Comparison of ENCODE assay signal across 27 cellular contexts in genomic region chr2:150806336-150806735, GRCh38.
DNase-seq lines count a peak whose midpoint lies in the region; ATAC-seq, FAIRE-seq and TF ChIP-seq lines count a peak whose summit lies in the region.
"Had no signal": no experiment of that assay in that cellular context is flagged by ENCODE, and none has a peak within 500 bp of the region (broad histone marks: within the 10 kb centered on the region; RNA-seq: fewer than 3 reads in every experiment).

No MANE protein-coding gene starts in this region.

- H3K79me1 ChIP-seq in mesenchymal stem cell (replicated peaks; ENCODE audit: low read length, poor library complexity, severe bottlenecking) = no peaks in the 10 kb centered on the region

- DNase-seq in HepG2 (ENCODE audit: low spot score) (no peak), choroid plexus epithelial cell (ENCODE audit: low read depth) (peak; percentile 41), mesenchymal stem cell (peak; percentile 49), NCI-H774 (lab: John Stamatoyannopoulos, UW) (no peak), DMS114 treated with DMSO at 0.1 percent for 48 hours (lab: John Stamatoyannopoulos, UW; ENCODE audit: unreplicated experiment) (no peak), EL (no peak)
- no peak for DNase-seq in activated effector memory CD4-positive, alpha-beta T cell treated with Interleukin-2 at 50 U/mL for 16 hours
- DNase-seq: activated CD4-positive, alpha-beta T cell treated with anti-CD3 and anti-CD28 coated beads, Interleukin-2, amount 10 ng/mL, durations not matched to agents 7 days and 5 days; activated naive CD4-positive, alpha-beta T cell; activated T-cell treated with anti-CD3 and anti-CD28 coated beads, Interleukin-2, amount 50 U/mL, for 48 hours; BE2C; CD8-positive, alpha-beta memory T cell; DMS153; GDM1; left colon; naive thymus-derived CD4-positive, alpha-beta T cell; NCI-H1092 treated with DMSO at 0.1 percent for 48 hours; NCI-H526; nucleus accumbens; SIG-M5; stimulated activated CD4-positive, alpha-beta T cell treated with anti-CD3 and anti-CD28 coated beads, Interleukin-2, amount 100 ng/mL, for 24 hours; T1000; transverse colon; WERI-Rb-1 had no signal

- 53% methylated on average over 4 of the region's 4 CpGs for WGBS in liver
- WGBS in HepG2 (ENCODE audit: low lambda C conversion rate) = 4% methylated on average over 4 of the region's 4 CpGs
- 45% methylated on average over 4 of the region's 4 CpGs for WGBS in mesenchymal stem cell

- H3K27ac ChIP-seq in liver (ENCODE audit: low read depth in 1 of 2, low read length in 2 of 2) (no peak overlapping the region), HepG2 (ENCODE audit: extremely low read length, insufficient read depth, low read length) (no peak overlapping the region), mesenchymal stem cell (ENCODE audit: low read length, poor library complexity, severe bottlenecking) (no peak overlapping the region)
- H3K27ac ChIP-seq: transverse colon, WERI-Rb-1 had no signal

- H3K14ac ChIP-seq in mesenchymal stem cell (ENCODE audit: low read length in 2 of 2) = no peak overlapping the region

- H3K9ac ChIP-seq in liver (ENCODE audit: low read depth in 1 of 2, low read length in 2 of 2) (no peak overlapping the region), HepG2 (ENCODE audit: insufficient read depth, low read depth, low read length) (no peak overlapping the region), mesenchymal stem cell (ENCODE audit: low read length) (no peak overlapping the region)

- TF ChIP-seq RAD21 in liver (IDR thresholded peaks at IDR 0.05) (no peak), HepG2 (CRISPR knock-in tag; IDR thresholded peaks at IDR 0.05) (no peak)

- no peaks in the 10 kb centered on the region for H3K9me3 ChIP-seq in liver (ENCODE audit: control insufficient read depth in 4 of 4, low read length in 3 of 4)
- H3K9me3 ChIP-seq in HepG2 (ENCODE audit: low read length) = no peaks in the 10 kb centered on the region
- no peaks in the 10 kb centered on the region for H3K9me3 ChIP-seq in mesenchymal stem cell (ENCODE audit: control insufficient read depth, low read length)
- H3K9me3 ChIP-seq: BE2C, transverse colon had no signal

- no peak overlapping the region for H3K18ac ChIP-seq in mesenchymal stem cell (ENCODE audit: low read depth in 1 of 2, low read length in 2 of 2)

- no peak overlapping the region for H3K4ac ChIP-seq in mesenchymal stem cell (ENCODE audit: low read depth in 1 of 2, low read length in 2 of 2)

- TF ChIP-seq EP300 in HepG2 (IDR thresholded peaks at IDR 0.05; ENCODE audit: low read depth in 2 of 2, low read length in 2 of 2) (no peak), HepG2 (CRISPR knock-in tag; IDR thresholded peaks at IDR 0.05; ENCODE audit: borderline replicate concordance) (no peak)

- no peaks in the 10 kb centered on the region for H3K79me2 ChIP-seq in HepG2 (ENCODE audit: insufficient read depth, low read length)

- no TSS peak for BruUV-seq in HepG2 (replicated peaks; lab: Mats Ljungman, UMichigan)

- no peak overlapping the region for H2BK5ac ChIP-seq in mesenchymal stem cell (ENCODE audit: low read depth, low read length, poor library complexity, severe bottlenecking)

- no peak for FAIRE-seq in HepG2 (lab: Jason Lieb, UNC)
- FAIRE-seq: endometrium, H1 had no signal

- H4K8ac ChIP-seq in mesenchymal stem cell (ENCODE audit: low read length) = no peak overlapping the region

- in situ Hi-C loops in HepG2 (cut with HindIII; ENCODE audit: extremely low pct_ligation_motif_present, low pct_unique_long_range_greater_than_20kb) = no loop called here

- peaks cover 0 to 1% (median 0%) of the 10 kb centered on the region in 4 donors for H3K4me1 ChIP-seq in liver (ENCODE audit: control insufficient read depth in 4 of 4, insufficient read depth in 4 of 4, low read length in 3 of 4)
- H3K4me1 ChIP-seq in HepG2 (ENCODE audit: insufficient read depth, low read length) = no peaks in the 10 kb centered on the region
- no peaks in the 10 kb centered on the region for H3K4me1 ChIP-seq in mesenchymal stem cell (ENCODE audit: control insufficient read depth, insufficient read depth, low read depth, low read length)
- H3K4me1 ChIP-seq: BE2C, transverse colon had no signal

- CTCF ChIA-PET in HepG2 (lab: Yijun Ruan, JAX; ENCODE audit: low intra/inter-chr PET ratio, low total read pairs) = no interaction called here

- H2BK15ac ChIP-seq in mesenchymal stem cell (ENCODE audit: low read depth, poor library complexity, severe bottlenecking) = no peak overlapping the region

- H4K20me1 ChIP-seq in HepG2 (ENCODE audit: insufficient read depth, low read length) = no peaks in the 10 kb centered on the region

- ATAC-seq in HepG2 = no peak
- ATAC-seq: left colon; naive thymus-derived CD4-positive, alpha-beta T cell had no signal

- H2BK12ac ChIP-seq in mesenchymal stem cell (ENCODE audit: low read length in 2 of 2) = no peak overlapping the region

- H2BK120ac ChIP-seq in mesenchymal stem cell (ENCODE audit: low read depth, low read length) = no peak overlapping the region

- no peak overlapping the region for H4K91ac ChIP-seq in mesenchymal stem cell (ENCODE audit: low read length)

- TF ChIP-seq CTCF in liver (IDR thresholded peaks at IDR 0.05; ENCODE audit: low read depth, low read length, missing input control) = no peak
- no peak for TF ChIP-seq CTCF in HepG2 (CRISPR knock-in tag; IDR thresholded peaks at IDR 0.05)
- TF ChIP-seq CTCF in choroid plexus epithelial cell (conservative IDR thresholded peaks at IDR 0.05; ENCODE audit: low read depth, low read length) = no peak

- H2AK5ac ChIP-seq in mesenchymal stem cell (ENCODE audit: low read length, severe bottlenecking) = no peak overlapping the region

- H2AFZ ChIP-seq in HepG2 (ENCODE audit: low read length) (no peak overlapping the region), mesenchymal stem cell (ENCODE audit: low read depth, low read length) (no peak overlapping the region)

- intact Hi-C loops in HepG2 (cut with micrococcal nuclease; ENCODE audit: unreplicated experiment) = no loop called here

- H3K4me2 ChIP-seq in HepG2 (ENCODE audit: low read depth, low read length) = no peak overlapping the region
- no peak overlapping the region for H3K4me2 ChIP-seq in mesenchymal stem cell (ENCODE audit: low read length, poor library complexity, severe bottlenecking)

- TF ChIP-seq POLR2A in HepG2 (IDR thresholded peaks at IDR 0.05; ENCODE audit: insufficient read depth in 1 of 2, low read depth in 2 of 2, low read length in 2 of 2) = no peak

- no peak overlapping the region for H3K23ac ChIP-seq in mesenchymal stem cell (ENCODE audit: low read length in 2 of 2)

- H3K4me3 ChIP-seq in liver (ENCODE audit: low read depth in 1 of 3, low read length in 3 of 3) = no peak overlapping the region
- H3K4me3 ChIP-seq in HepG2 (replicated peaks in 1 of 3; ENCODE audit: insufficient read depth in 1 of 3, low read depth in 2 of 3, low read length in 3 of 3) = no peak overlapping the region
- no peak overlapping the region for H3K4me3 ChIP-seq in choroid plexus epithelial cell (ENCODE audit: low read depth, low read length)
- H3K4me3 ChIP-seq in mesenchymal stem cell (ENCODE audit: insufficient read depth in 1 of 2, low read depth in 1 of 2, low read length in 2 of 2) = no peak overlapping the region
- H3K4me3 ChIP-seq: transverse colon had no signal

- no peaks in the 10 kb centered on the region for H3K36me3 ChIP-seq in liver (ENCODE audit: control insufficient read depth in 4 of 4, insufficient read depth in 3 of 4, low read depth in 1 of 4, low read length in 3 of 4)
- no peaks in the 10 kb centered on the region for H3K36me3 ChIP-seq in HepG2 (replicated peaks in 1 of 2; ENCODE audit: control insufficient read depth in 1 of 2, insufficient read depth in 2 of 2, low read length in 2 of 2)
- no peaks in the 10 kb centered on the region for H3K36me3 ChIP-seq in mesenchymal stem cell (ENCODE audit: control insufficient read depth in 1 of 2, insufficient read depth in 2 of 2, low read depth in 1 of 2, low read length in 2 of 2)
- H3K36me3 ChIP-seq: BE2C, transverse colon, WERI-Rb-1 had no signal

- H3K27me3 ChIP-seq in liver (ENCODE audit: control insufficient read depth in 4 of 4, insufficient read depth in 4 of 4, low read length in 3 of 4) = no peaks in the 10 kb centered on the region
- H3K27me3 ChIP-seq in HepG2 (ENCODE audit: control insufficient read depth in 1 of 2, insufficient read depth in 2 of 2, low read length in 2 of 2) = no peaks in the 10 kb centered on the region
- H3K27me3 ChIP-seq in mesenchymal stem cell (ENCODE audit: control insufficient read depth in 1 of 2, insufficient read depth in 1 of 2, low read length in 2 of 2) = no peaks in the 10 kb centered on the region
- H3K27me3 ChIP-seq: BE2C, transverse colon had no signal

- POLR2A ChIA-PET in HepG2 (lab: Yijun Ruan, JAX) = no interaction called here

TF ChIP-seq in liver, 16 proteins besides CTCF, POLR2A, EP300 and RAD21 (continues in another document):
- TF ChIP-seq ZBTB33 (IDR thresholded peaks at IDR 0.05) = no peak

TF ChIP-seq in HepG2, 621 proteins besides CTCF, POLR2A, EP300 and RAD21 (continues in another document):
- TF ChIP-seq TRIM24 (CRISPR knock-in tag; IDR thresholded peaks at IDR 0.05) = no peak
- no peak for TF ChIP-seq KLF11 (CRISPR knock-in tag; IDR thresholded peaks at IDR 0.05)
- no peak for TF ChIP-seq FOXA1 (IDR thresholded peaks at IDR 0.05)
- no peak for TF ChIP-seq FOXA1 (CRISPR knock-in tag; IDR thresholded peaks at IDR 0.05)
- no peak for TF ChIP-seq ZBTB4 (CRISPR knock-in tag; IDR thresholded peaks at IDR 0.05; ENCODE audit: borderline replicate concordance)

Comparison
In these comparisons a context has a peak if more than half of its experiments do, and no peak if none do; other contexts are left out.
1. DNase-seq: peak in choroid plexus epithelial cell (single experiment) and mesenchymal stem cell (single experiment); none in HepG2 (single experiment), NCI-H774 (single experiment), activated effector memory CD4-positive, alpha-beta T cell treated with Interleukin-2 at 50 U/mL for 16 hours (single experiment), DMS114 treated with DMSO at 0.1 percent for 48 hours (single experiment) and EL (single experiment).